Comparison of ENCODE assay signal across 21 cellular contexts in the genomic region with DNA sequence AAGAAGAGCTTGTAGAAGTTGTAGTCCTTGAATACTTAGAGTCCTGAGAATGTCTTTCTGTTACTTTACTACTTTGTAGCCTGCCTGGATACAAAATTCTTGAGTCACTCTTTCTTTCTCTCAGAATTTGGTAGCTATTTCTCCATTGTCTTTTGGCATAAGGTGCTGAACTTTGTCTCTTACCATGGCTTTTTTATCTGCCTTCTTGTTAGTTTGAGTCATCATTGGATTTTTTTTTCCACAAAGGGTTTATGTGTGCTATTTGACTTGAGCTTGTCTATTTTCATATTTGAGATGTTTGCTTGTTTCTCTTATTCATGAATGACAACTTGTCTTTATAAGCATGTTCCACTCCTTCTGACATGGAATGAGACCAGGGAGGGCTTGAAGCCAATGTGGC.
"Had no signal": no experiment of that assay in that cellular context is flagged by ENCODE, and none has a peak within 500 bp of the region (broad histone marks: within the 10 kb centered on the region; RNA-seq: fewer than 3 reads in every experiment).

No MANE protein-coding gene starts in this region.

- H3K27ac ChIP-seq: cardiac muscle cell, SJSA1 had no signal

- H3K4me3 ChIP-seq: cardiac muscle cell, SJSA1 had no signal

- ATAC-seq: activated CD8-positive, alpha-beta memory T cell treated with anti-CD3 and anti-CD28 coated beads, Interleukin-2, amount 10 ng/mL, durations not matched to agents 7 days and 5 days; PC-3; SK-N-SH treated with all-trans-retinoic acid at 6 μM for 48 hours; WTC11 had no signal

- H3K27me3 ChIP-seq: cardiac muscle cell, SJSA1 had no signal

- DNase-seq: activated CD4-positive, alpha-beta T cell treated with anti-CD3 and anti-CD28 coated beads for 1 hour; activated CD4-positive, alpha-beta T cell treated with anti-CD3 and anti-CD28 coated beads, Interleukin-2, amount 10 ng/mL, durations not matched to agents 24 days and 14 days; activated CD4-positive, alpha-beta T cell treated with anti-CD3 and anti-CD28 coated beads, Interleukin-2, amount 50 U/mL, for 48 hours; activated CD8-positive, alpha-beta memory T cell treated with anti-CD3 and anti-CD28 coated beads, Interleukin-2, amount 10 ng/mL, durations not matched to agents 7 days and 5 days; activated effector memory CD4-positive, alpha-beta T cell treated with Interleukin-2 at 50 U/mL for 16 hours; activated naive CD4-positive, alpha-beta T cell; activated T-cell treated with anti-CD3 and anti-CD28 coated beads, Interleukin-2, amount 50 U/mL, for 24 hours; amygdala; NCI-H1105 treated with DMSO at 0.1 percent for 48 hours; NCI-H1436 treated with DMSO at 0.1 percent for 48 hours; NCI-H187; NCI-H2081; NCI-H446; NCI-H524; PC-3; SHP77; SW 1271 had no signal

- H3K36me3 ChIP-seq: cardiac muscle cell, SJSA1 had no signal

- H3K9me3 ChIP-seq: SJSA1 had no signal
